29 cellular contexts compared by ENCODE assay signal in the genomic region with DNA sequence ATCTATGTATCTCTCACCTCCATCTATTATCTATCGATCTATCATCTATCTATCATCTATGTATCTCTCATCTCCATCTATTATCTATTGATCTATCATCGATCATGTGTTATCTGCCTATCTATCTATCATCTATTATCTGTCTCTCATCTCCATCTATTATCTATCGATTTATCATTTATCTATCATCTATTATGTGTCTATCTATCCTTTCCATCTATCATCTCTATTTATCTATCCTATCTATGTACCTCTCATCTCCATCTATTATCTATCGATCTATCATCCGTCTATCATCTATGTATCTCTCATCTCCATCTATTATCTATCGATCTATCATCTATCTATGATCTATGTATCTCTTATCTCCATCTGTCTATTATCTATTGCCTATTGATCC.
"Had no signal": no experiment of that assay in that cellular context is flagged by ENCODE, and none has a peak within 500 bp of the region (broad histone marks: within the 10 kb centered on the region; RNA-seq: fewer than 3 reads in every experiment).

No MANE protein-coding gene starts in this region.

- H3K36me3 ChIP-seq: colonic mucosa, esophagus muscularis mucosa, esophagus squamous epithelium, gastrocnemius medialis, gastroesophageal sphincter, heart left ventricle, heart right ventricle had no signal

- H3K4me3 ChIP-seq: colonic mucosa, coronary artery, dorsolateral prefrontal cortex, esophagus muscularis mucosa, esophagus squamous epithelium, gastrocnemius medialis, gastroesophageal sphincter, heart left ventricle, heart right ventricle, hepatocyte had no signal

- ATAC-seq: effector memory CD8-positive, alpha-beta T cell; esophagus mucosa; foreskin keratinocyte; gastrocnemius medialis; gastroesophageal sphincter; heart left ventricle; heart right ventricle had no signal

- H3K27me3 Mint-ChIP-seq: dendritic cell treated with granulocyte-macrophage colony-stimulating factor and Interleukin-4, amounts not matched to agents 40 ng/mL and 50 ng/mL, for 4 days had no signal

- H3K4me3 Mint-ChIP-seq: dendritic cell treated with granulocyte-macrophage colony-stimulating factor and Interleukin-4, amounts not matched to agents 40 ng/mL and 50 ng/mL, for 4 days; effector memory CD8-positive, alpha-beta T cell; endodermal cell had no signal

- H3K79me2 ChIP-seq: hepatocyte had no signal

- H3K27me3 ChIP-seq: colonic mucosa, foreskin keratinocyte, gastrocnemius medialis, hepatocyte had no signal

- H3K27ac Mint-ChIP-seq: dendritic cell treated with granulocyte-macrophage colony-stimulating factor and Interleukin-4, amounts not matched to agents 40 ng/mL and 50 ng/mL, for 4 days; effector memory CD8-positive, alpha-beta T cell; endodermal cell had no signal

- H3K9me3 Mint-ChIP-seq: dendritic cell treated with granulocyte-macrophage colony-stimulating factor and Interleukin-4, amounts not matched to agents 40 ng/mL and 50 ng/mL, for 4 days; effector memory CD8-positive, alpha-beta T cell; endodermal cell had no signal

- H2AFZ ChIP-seq: hepatocyte had no signal

- DNase-seq: colonic mucosa; cortex of kidney; dermis blood vessel endothelial cell; dorsolateral prefrontal cortex; effector CD4-positive, alpha-beta T cell; effector CD8-positive, alpha-beta T cell; effector memory CD4-positive, alpha-beta T cell; effector memory CD8-positive, alpha-beta T cell; endodermal cell; esophagus squamous epithelium; foreskin fibroblast; foreskin keratinocyte; foreskin melanocyte; gastrocnemius medialis; glutamatergic neuron; head of caudate nucleus; heart left ventricle; heart right ventricle had no signal

- H3K4me2 ChIP-seq: hepatocyte had no signal

- H3K27ac ChIP-seq: colonic mucosa, coronary artery, dorsolateral prefrontal cortex, epithelial cell of prostate, esophagus muscularis mucosa, esophagus squamous epithelium, foreskin keratinocyte, gastrocnemius medialis, gastroesophageal sphincter, heart left ventricle, heart right ventricle, hepatocyte had no signal

- H3K9me3 ChIP-seq: colonic mucosa, esophagus muscularis mucosa, esophagus squamous epithelium, gastrocnemius medialis, heart left ventricle had no signal

- FAIRE-seq: colon, endometrium, endothelial cell of umbilical vein, frontal cortex had no signal

- H3K4me1 ChIP-seq: colonic mucosa, esophagus muscularis mucosa, esophagus squamous epithelium, foreskin keratinocyte, gastrocnemius medialis, gastroesophageal sphincter, heart left ventricle, heart right ventricle had no signal
